In the genomic region with DNA sequence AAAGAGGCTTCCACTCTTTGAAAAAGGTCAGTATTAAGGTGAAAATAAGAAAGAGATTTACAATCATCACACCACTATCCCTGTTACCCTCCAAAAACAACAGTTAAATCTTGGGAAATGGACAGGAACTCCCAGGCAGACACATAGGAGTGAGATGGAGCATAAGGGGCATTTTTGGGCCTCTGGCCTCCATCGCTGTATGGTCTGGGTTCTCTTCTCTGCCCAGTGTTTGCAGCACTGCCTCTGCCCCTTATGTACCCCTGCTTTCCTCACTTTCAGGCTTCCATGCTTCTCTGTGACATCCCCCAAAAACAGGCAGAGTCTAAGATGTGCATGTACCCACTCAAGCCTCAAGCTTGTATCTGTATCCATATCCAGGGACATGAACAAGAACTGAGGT, we compare ENCODE assay signal across 11 cellular contexts. TPM values are rescaled to one million over a fixed set of nuclear protein-coding genes. Genes with fewer than 3 reads are reported as not detected.
A peak's percentile ranks its signal among the peaks of the same experiment; 100 is the strongest.
DNase-seq lines count a peak whose midpoint lies in the region; ATAC-seq and TF ChIP-seq lines count a peak whose summit lies in the region.
"Had no signal": no experiment of that assay in that cellular context is flagged by ENCODE, and none has a peak within 500 bp of the region (broad histone marks: within the 10 kb centered on the region; RNA-seq: fewer than 3 reads in every experiment).

No MANE protein-coding gene starts in this region.

- H3K4me1 ChIP-seq in ES-I3 (ENCODE audit: insufficient read depth, low read length) (peaks cover 49% of the 10 kb centered on the region), psoas muscle (peaks cover 5% of the 10 kb centered on the region)

- intact Hi-C loops in psoas muscle (cut with DNase I): no loop called here

- H3K27me3 ChIP-seq in psoas muscle (ENCODE audit: insufficient read depth in 3 of 3, low read length in 2 of 3) (peaks cover 0 to 12% (median 9%) of the 10 kb centered on the region in 3 donors), H7 (ENCODE audit: control insufficient read depth, insufficient read depth, low read length) (peaks cover 84% of the 10 kb centered on the region)

- WGBS in psoas muscle, 3 donors: 96 to 100% (median 98%) methylated on average over 1 of the region's 1 CpG

- H3K9me3 ChIP-seq in ES-I3 (ENCODE audit: control insufficient read depth, insufficient read depth, low read length) (no peaks in the 10 kb centered on the region), psoas muscle (no peaks in the 10 kb centered on the region)

- DNase-seq in erythroblast (lab: John Stamatoyannopoulos, UW) (peak; percentile 21 to 27), psoas muscle (no peak), NCI-H2107 treated with DMSO at 0.1 percent for 48 hours (lab: John Stamatoyannopoulos, UW; ENCODE audit: unreplicated experiment) (no peak), medulla oblongata (ENCODE audit: extremely low spot score) (no peak), H7 (no peak)

- peak overlapping the region; percentile 89 for H3K27ac ChIP-seq in psoas muscle

- peak overlapping the region; percentile 96 for H3K4me3 ChIP-seq in WI38 (ENCODE audit: low read depth, low read length)
- peak overlapping the region; percentile 22 for H3K4me3 ChIP-seq in psoas muscle
- H3K4me3 ChIP-seq in H7 (ENCODE audit: insufficient read depth, low read depth, low read length): no peak overlapping the region

- TF ChIP-seq CTCF in WI38 (IDR thresholded peaks at IDR 0.05; ENCODE audit: low read depth, low read length) (no peak), psoas muscle (IDR thresholded peaks at IDR 0.05) (no peak)

- no peak for ATAC-seq in psoas muscle
- no peak for ATAC-seq in GM21360 (IDR thresholded peaks at IDR 0.05; ENCODE audit: unreplicated experiment)

- no peak for TF ChIP-seq POLR2A in erythroblast (IDR thresholded peaks at IDR 0.05; ENCODE audit: low read length)

- no peaks in the 10 kb centered on the region for H3K36me3 ChIP-seq in ES-I3 (ENCODE audit: insufficient read depth, low read length)
- H3K36me3 ChIP-seq in psoas muscle (ENCODE audit: insufficient read depth in 1 of 2, low read depth in 1 of 2): peaks cover 0 to 5% of the 10 kb centered on the region in 2 donors
- H3K36me3 ChIP-seq in H7 (replicated peaks; ENCODE audit: control insufficient read depth, insufficient read depth, low read length): no peaks in the 10 kb centered on the region

- H3K9ac ChIP-seq in ES-I3 (ENCODE audit: low read depth, low read length): peak overlapping the region; percentile 63; the same call in 1 of the 2 replicates

RNA-seq across cellular contexts. Expression of gene HOXB2, which starts 0.6 kb away (rescaled TPM):
- 10 to 100 TPM in 1 of 4 donors, 1 to 10 TPM in 3; 3.1 to 12.9 (median 6.5) TPM for total RNA-seq in psoas muscle
- polyA plus RNA-seq in psoas muscle: 1 to 10 TPM; 4.6 to 5.0 (median 5.0) TPM
- total RNA-seq in H7 (2014; rRNA removed; shearing (Covaris generic)): 11.8 and 16.1 TPM in 2 replicates

RNA-seq across cellular contexts. Expression of gene HOXB1, which starts 14.7 kb away (rescaled TPM):
- total RNA-seq in psoas muscle: not detected
- not detected for polyA plus RNA-seq in psoas muscle
- 4.5 and 6.4 TPM in 2 replicates for total RNA-seq in H7 (2014; rRNA removed; shearing (Covaris generic))
- total RNA-seq: Daoy, mucosa of gallbladder, RPMI7951 had no signal

RNA-seq across cellular contexts. Expression of gene HOXB4, which starts 32.6 kb away (rescaled TPM):
- total RNA-seq in psoas muscle: 1 to 10 TPM in 2 of 4 donors, under 1 TPM in 2; 0.80 to 4.0 (median 1.3) TPM
- under 1 TPM; 0.38 to 0.89 (median 0.55) TPM for polyA plus RNA-seq in psoas muscle
- total RNA-seq in H7 (2014; rRNA removed; shearing (Covaris generic)): 0.03 TPM in 1 of 2 replicates, not detected in the other

RNA-seq across cellular contexts. Expression of gene HOXB3, which starts 44.5 kb away (rescaled TPM):
- total RNA-seq in psoas muscle: 1 to 10 TPM; 1.5 to 8.8 (median 1.9) TPM
- polyA plus RNA-seq in psoas muscle: 1 to 10 TPM in 2 of 3 donors, under 1 TPM in 1; 0.96 to 1.5 (median 1.4) TPM
- 4.5 and 6.8 TPM in 2 replicates for total RNA-seq in H7 (2014; rRNA removed; shearing (Covaris generic))

RNA-seq across cellular contexts. Expression of gene HOXB5, which starts 48.0 kb away (rescaled TPM):
- total RNA-seq in psoas muscle: under 1 TPM in 3 of 4 donors, not detected in 1; 0.17 to 0.71 (median 0.24) TPM
- polyA plus RNA-seq in psoas muscle: under 1 TPM; 0.03 to 0.30 (median 0.17) TPM
- total RNA-seq in H7 (2014; rRNA removed; shearing (Covaris generic)): not detected in 2 replicates

Comparison
In these comparisons a context has a peak if more than half of its experiments do, and no peak if none do; other contexts are left out.
1. DNase-seq: peak in erythroblast (2 of 2); none in psoas muscle (0 of 2), NCI-H2107 treated with DMSO at 0.1 percent for 48 hours (single experiment), medulla oblongata (single experiment) and H7 (single experiment).